In the genomic region with DNA sequence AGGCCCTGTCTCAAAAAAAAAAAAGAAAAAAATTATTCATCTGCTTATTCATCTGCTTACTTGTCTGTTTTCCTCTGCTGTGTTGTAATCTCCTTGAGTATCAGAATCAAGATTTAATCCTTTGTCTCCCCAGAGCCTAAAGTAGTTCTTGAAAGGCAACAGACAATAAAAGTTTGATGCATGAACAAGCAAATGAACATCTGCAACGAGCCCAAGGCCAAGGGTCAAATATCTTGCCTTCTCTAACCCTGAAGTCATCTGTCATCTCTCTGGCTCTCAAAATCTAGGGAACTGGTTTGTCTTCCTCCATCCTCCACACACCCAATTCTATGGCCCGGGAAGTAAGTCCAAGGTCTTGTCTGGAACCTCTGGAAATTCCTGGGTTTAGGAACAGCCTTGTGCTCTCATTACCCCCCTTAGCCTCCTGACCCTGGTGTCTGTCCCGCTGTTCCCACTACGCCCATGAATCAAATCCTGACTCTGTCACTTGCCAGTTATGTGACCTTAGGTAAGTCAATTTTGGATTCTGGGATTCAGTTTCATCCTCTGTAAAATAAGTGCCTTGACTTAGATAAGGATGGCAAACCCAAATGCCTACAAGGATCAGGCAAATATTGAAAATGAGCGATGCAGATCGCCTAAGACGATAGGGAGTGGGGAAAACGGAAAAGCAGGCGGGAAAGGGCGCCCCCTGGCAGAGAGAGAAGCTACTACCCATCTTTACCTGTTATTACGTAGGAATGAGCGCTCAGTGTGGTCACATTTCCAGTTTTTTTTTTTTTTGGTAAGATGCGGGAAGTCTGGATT, we compare ENCODE assay signal across 10 cellular contexts.
DNase-seq lines count a peak whose midpoint lies in the region; ATAC-seq, FAIRE-seq and TF ChIP-seq lines count a peak whose summit lies in the region.
"Had no signal": no experiment of that assay in that cellular context is flagged by ENCODE, and none has a peak within 500 bp of the region (broad histone marks: within the 10 kb centered on the region; RNA-seq: fewer than 3 reads in every experiment).

No MANE protein-coding gene starts in this region.

- no peak for FAIRE-seq in small intestine (lab: Jason Lieb, UNC)

- ATAC-seq in GM21390 (IDR thresholded peaks at IDR 0.05; ENCODE audit: unreplicated experiment) = no peak

- no peak for TF ChIP-seq POLR2A in NB4 (IDR thresholded peaks at IDR 0.05; ENCODE audit: extremely low read depth, insufficient read length)
- TF ChIP-seq POLR2A in erythroblast (IDR thresholded peaks at IDR 0.05; ENCODE audit: low read length) = no peak

- H3K9me3 ChIP-seq in small intestine (ENCODE audit: control insufficient read depth, low read depth) = no peaks in the 10 kb centered on the region
- H3K9me3 ChIP-seq: BLaER1 had no signal

- peak; percentile 73 for TF ChIP-seq CTCF in NB4 (IDR thresholded peaks at IDR 0.05; ENCODE audit: low read depth, low read length)

- WGBS in small intestine, 3 donors = 27 to 36% (median 32%) methylated on average over 13 of the region's 13 CpGs

- DNase-seq in NCI-H510A treated with DMSO at 0.1 percent for 48 hours (lab: John Stamatoyannopoulos, UW) (peak; percentile 1), NCI-H510A (lab: John Stamatoyannopoulos, UW) (no peak), NB4 (ENCODE audit: low read depth) (peak; percentile 48), erythroblast (lab: John Stamatoyannopoulos, UW) (peak; percentile 44 to 58), small intestine (peak; percentile 30), DMS79 treated with DMSO at 0.1 percent for 48 hours (lab: John Stamatoyannopoulos, UW) (no peak), retina (no peak)

- H3K36me3 ChIP-seq in small intestine (ENCODE audit: control insufficient read depth in 2 of 2, insufficient read depth in 2 of 2, low read length in 2 of 2) = no peaks in the 10 kb centered on the region
- H3K36me3 ChIP-seq: BLaER1 had no signal

- H3K27me3 ChIP-seq in small intestine (ENCODE audit: control insufficient read depth in 2 of 2, insufficient read depth in 2 of 2, low read length in 2 of 2) = no peaks in the 10 kb centered on the region
- H3K27me3 ChIP-seq: BLaER1 had no signal

- H3K4me3 ChIP-seq in NB4 (ENCODE audit: low read depth, low read length) (no peak overlapping the region), small intestine (ENCODE audit: low read depth in 1 of 2, low read length in 2 of 2) (no peak overlapping the region)
- H3K4me3 ChIP-seq: BLaER1, SK-N-MC had no signal

- no peak overlapping the region for H3K27ac ChIP-seq in small intestine (ENCODE audit: low read depth in 1 of 2, low read length in 1 of 2)
- H3K27ac ChIP-seq: BLaER1, SK-N-MC had no signal

- H3K4me1 ChIP-seq in small intestine (ENCODE audit: control insufficient read depth in 2 of 2, insufficient read depth in 1 of 2, low read depth in 1 of 2, low read length in 1 of 2) = no peaks in the 10 kb centered on the region

Comparison
In these comparisons a context has a peak if more than half of its experiments do, and no peak if none do; other contexts are left out.
1. DNase-seq: peak in NCI-H510A treated with DMSO at 0.1 percent for 48 hours (single experiment), NB4 (single experiment), erythroblast (2 of 2) and small intestine (single experiment); none in NCI-H510A (single experiment), DMS79 treated with DMSO at 0.1 percent for 48 hours (single experiment) and retina (single experiment).